ENCODE assay signal across 2 cellular contexts in genomic region chr2:150483532-150483931, GRCh38.
TF ChIP-seq lines count a peak whose summit lies in the region.

No MANE protein-coding gene starts in this region.

TF ChIP-seq in HepG2, 621 proteins besides CTCF, POLR2A, EP300 and RAD21:
- TF ChIP-seq ZNF414 (CRISPR knock-in tag; IDR thresholded peaks at IDR 0.05) (no peak), ZNF574 (CRISPR knock-in tag; IDR thresholded peaks at IDR 0.05) (no peak), FOXJ3 (CRISPR knock-in tag; IDR thresholded peaks at IDR 0.05; ENCODE audit: borderline replicate concordance) (no peak), GLMP (CRISPR knock-in tag; IDR thresholded peaks at IDR 0.05; ENCODE audit: borderline replicate concordance) (no peak), MXI1 (IDR thresholded peaks at IDR 0.05; ENCODE audit: borderline replicate concordance, low read depth, low read length) (no peak), DDIT3 (CRISPR knock-in tag; IDR thresholded peaks at IDR 0.05) (no peak), KDM6A (CRISPR knock-in tag; IDR thresholded peaks at IDR 0.05; ENCODE audit: low read depth) (no peak), ASH2L (IDR thresholded peaks at IDR 0.05; ENCODE audit: insufficient read length, low read depth, low read length) (no peak), SNAPC4 (CRISPR knock-in tag; IDR thresholded peaks at IDR 0.05) (no peak), SP140L (CRISPR knock-in tag; IDR thresholded peaks at IDR 0.05; ENCODE audit: borderline replicate concordance) (no peak), MTF2 (CRISPR knock-in tag; IDR thresholded peaks at IDR 0.05; ENCODE audit: borderline replicate concordance) (no peak), CHD2 (IDR thresholded peaks at IDR 0.05; ENCODE audit: low read depth, low read length) (no peak)

TF ChIP-seq in endothelial cell of umbilical vein, 7 proteins besides CTCF, POLR2A, EP300 and RAD21:
- TF ChIP-seq MAX (IDR thresholded peaks at IDR 0.05; ENCODE audit: insufficient read depth, insufficient read length) (no peak), GATA2 (IDR thresholded peaks at IDR 0.05; ENCODE audit: insufficient read depth, insufficient read length, low read depth, low read length) (no peak), MYC (IDR thresholded peaks at IDR 0.05; ENCODE audit: low read depth, low read length) (no peak), FOS (IDR thresholded peaks at IDR 0.05; ENCODE audit: borderline replicate concordance, insufficient read depth, low read length) (no peak), JUN (IDR thresholded peaks at IDR 0.05; ENCODE audit: borderline replicate concordance, insufficient read depth, insufficient read length, low read depth) (no peak), POLR2AphosphoS5 (IDR thresholded peaks at IDR 0.05; ENCODE audit: insufficient read depth, low read depth, low read length) (no peak), EZH2 (IDR thresholded peaks at IDR 0.05; ENCODE audit: borderline replicate concordance, low read depth, low read length, severe bottlenecking) (no peak)
